Comparison of ENCODE assay signal across 18 cellular contexts in genomic region chr11:46275964-46276641, GRCh38. TPM values are rescaled to one million over a fixed set of nuclear protein-coding genes. Genes with fewer than 3 reads are reported as not detected.
DNase-seq lines count a peak whose midpoint lies in the region; ATAC-seq, FAIRE-seq and TF ChIP-seq lines count a peak whose summit lies in the region.
"Had no signal": no experiment of that assay in that cellular context is flagged by ENCODE, and none has a peak within 500 bp of the region (broad histone marks: within the 10 kb centered on the region; RNA-seq: fewer than 3 reads in every experiment).

No MANE protein-coding gene starts in this region.

- H3K27me3 Mint-ChIP-seq in endothelial cell (ENCODE audit: unreplicated experiment) = peaks cover 9% of the 10 kb centered on the region

- peak; percentile 39 for ATAC-seq in left lobe of liver
- ATAC-seq: activated CD4-positive, CD25-positive, alpha-beta regulatory T cell treated with anti-CD3 and anti-CD28 coated beads, Interleukin-2, amount 50 U/mL, for 24 hours; SK-N-SH treated with all-trans-retinoic acid at 6 μM for 48 hours had no signal

- H3K27ac Mint-ChIP-seq in endothelial cell (ENCODE audit: unreplicated experiment) = no peak overlapping the region

- no peak for FAIRE-seq in small intestine (lab: Jason Lieb, UNC)
- FAIRE-seq: frontal cortex, islet of Langerhans had no signal

- no peak for TF ChIP-seq CTCF in endothelial cell (IDR thresholded peaks at IDR 0.05; ENCODE audit: unreplicated experiment)

- H3K4me3 ChIP-seq in small intestine (ENCODE audit: low read depth in 1 of 2, low read length in 2 of 2) = no peak overlapping the region

- no peaks in the 10 kb centered on the region for H3K36me3 Mint-ChIP-seq in endothelial cell (ENCODE audit: low read depth, unreplicated experiment)

- DNase-seq in NCI-H2107 treated with DMSO at 0.1 percent for 48 hours (lab: John Stamatoyannopoulos, UW; ENCODE audit: unreplicated experiment) = peak; percentile 15
- DNase-seq in NCI-H2107 (lab: John Stamatoyannopoulos, UW) = no peak
- peak; percentile 64 for DNase-seq in SHP77 treated with DMSO at 0.1 percent for 48 hours (lab: John Stamatoyannopoulos, UW)
- DNase-seq in left lobe of liver (ENCODE audit: low spot score) = no peak
- DNase-seq in small intestine = peak; percentile 95
- no peak for DNase-seq in endothelial cell (ENCODE audit: low spot score)
- DNase-seq in C1 segment of cervical spinal cord (lab: John Stamatoyannopoulos, UW) = no peak
- DNase-seq in NOMO-1 treated with DMSO at 0.1 percent for 48 hours (lab: John Stamatoyannopoulos, UW; ENCODE audit: unreplicated experiment) = no peak
- DNase-seq: activated T-cell treated with anti-CD3 and anti-CD28 coated beads for 4 hours; COR-L47; Kasumi-1; NCI-H526; nucleus accumbens; stimulated activated CD8-positive, alpha-beta memory T cell treated with anti-CD3 and anti-CD28 coated beads, Interleukin-4, amount 100 ng/mL, for 48 hours had no signal

- no peaks in the 10 kb centered on the region for H3K27me3 ChIP-seq in small intestine (ENCODE audit: control insufficient read depth in 2 of 2, insufficient read depth in 2 of 2, low read length in 2 of 2)

- no peak overlapping the region for H3K4me3 Mint-ChIP-seq in endothelial cell (ENCODE audit: unreplicated experiment)

- WGBS in small intestine, 3 donors = 16 to 43% (median 33%) methylated on average over 6 of the region's 6 CpGs

- peak overlapping the region; percentile 78 to 96 for H3K27ac ChIP-seq in small intestine (ENCODE audit: low read depth in 1 of 2, low read length in 1 of 2)

- no peaks in the 10 kb centered on the region for H3K9me3 Mint-ChIP-seq in endothelial cell (ENCODE audit: unreplicated experiment)

- H3K9me3 ChIP-seq in small intestine (ENCODE audit: control insufficient read depth, low read depth) = no peaks in the 10 kb centered on the region

- H3K36me3 ChIP-seq in small intestine (ENCODE audit: control insufficient read depth in 2 of 2, insufficient read depth in 2 of 2, low read length in 2 of 2) = no peaks in the 10 kb centered on the region

- peaks cover 33% of the 10 kb centered on the region for H3K4me1 Mint-ChIP-seq in endothelial cell (ENCODE audit: unreplicated experiment)

- H3K4me1 ChIP-seq in small intestine (ENCODE audit: control insufficient read depth in 2 of 2, insufficient read depth in 1 of 2, low read depth in 1 of 2, low read length in 1 of 2) = peaks cover 10 to 19% of the 10 kb centered on the region in 2 donors

RNA-seq across cellular contexts. Expression of gene CREB3L1, which starts 1.4 kb away (rescaled TPM):
- total RNA-seq in left lobe of liver (0.30 TPM), endothelial cell (ENCODE audit: unreplicated experiment) (21.6 TPM)
- 10 to 100 TPM; 14.3 to 36.9 (median 15.7) TPM for polyA plus RNA-seq in small intestine

Comparison
In these comparisons a context has a peak if more than half of its experiments do, and no peak if none do; other contexts are left out.
1. DNase-seq: peak in NCI-H2107 treated with DMSO at 0.1 percent for 48 hours (single experiment), SHP77 treated with DMSO at 0.1 percent for 48 hours (single experiment) and small intestine (single experiment); none in NCI-H2107 (single experiment), left lobe of liver (single experiment), endothelial cell (single experiment), C1 segment of cervical spinal cord (0 of 14) and NOMO-1 treated with DMSO at 0.1 percent for 48 hours (single experiment).
2. RNA of gene CREB3L1, which starts 1.4 kb away (total RNA-seq): 21.6 TPM in endothelial cell (single experiment); 0.30 TPM in left lobe of liver (single experiment); every median in the first group is over 10 times any median in the second.